ENCODE assay signal across 8 cellular contexts in the genomic region with DNA sequence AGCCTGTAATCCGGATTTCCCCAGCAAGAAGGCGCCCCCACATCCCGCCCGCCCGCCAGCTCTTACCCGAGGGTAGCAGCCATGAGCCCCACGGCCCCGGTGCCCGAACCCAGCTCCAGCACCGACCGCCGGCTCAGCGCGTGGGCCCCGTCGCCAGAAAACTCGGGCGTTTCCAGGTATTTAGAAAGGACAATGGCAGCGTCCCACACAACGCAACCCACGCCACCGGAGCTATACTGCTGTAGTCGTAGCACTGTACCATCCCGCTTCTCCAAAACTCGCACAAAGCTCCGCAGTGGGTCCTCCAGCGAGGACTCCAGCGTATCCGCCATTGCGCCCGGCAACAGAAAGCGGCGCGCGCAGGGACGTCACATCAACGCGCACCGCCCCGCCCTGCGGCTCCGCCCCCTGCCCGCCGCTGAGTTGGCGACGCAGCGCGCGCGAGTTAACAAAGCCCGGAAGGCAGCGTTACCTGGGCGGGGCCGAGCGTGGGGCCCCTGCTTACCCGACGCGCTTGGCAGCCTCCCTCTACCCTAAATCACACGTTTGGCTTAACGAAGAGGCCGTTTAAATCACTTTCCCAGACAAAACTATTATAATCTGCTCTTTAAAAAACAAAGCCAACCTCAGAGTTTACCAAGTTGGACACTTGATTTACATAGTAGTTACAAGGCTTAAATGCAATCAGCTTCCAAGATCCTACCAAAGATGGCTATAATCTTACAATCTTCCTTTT. TPM values are rescaled to one million over a fixed set of nuclear protein-coding genes. Genes with fewer than 3 reads are reported as not detected.
DNase-seq lines count a peak whose midpoint lies in the region; ATAC-seq and TF ChIP-seq lines count a peak whose summit lies in the region.

Gene VCPKMT (minus strand): TSS at position 352 of the 736 bp plus-strand sequence. CDS start 20 bp downstream, at position 332.

- ATAC-seq in GM18909 (IDR thresholded peaks at IDR 0.05; ENCODE audit: poor library complexity, unreplicated experiment) (peak; percentile 97), HG03159 (IDR thresholded peaks at IDR 0.05; ENCODE audit: unreplicated experiment) (peak; percentile 93)

- in situ Hi-C loops in mammary epithelial cell (cut with MboI; ENCODE audit: low sequenced_read_pairs in 2 of 2) = loop anchor here in 1 of 2 donors (25.0 kb wide), 1 partner anchor 479 kb away; the partner anchor contains the start of gene DNAAF2

- H3K4me3 ChIP-seq in WERI-Rb-1 (ENCODE audit: low read depth, low read length) (peak within 1 kb of the TSS; percentile 91), mammary epithelial cell (replicated peaks in 1 of 3; ENCODE audit: insufficient read depth in 1 of 3, low read depth in 2 of 3, low read length in 3 of 3) (peak within 1 kb of the TSS; percentile 86 to 97 (median 87)), skin epidermis (peak within 1 kb of the TSS; percentile 57 to 95 (median 76))

- peak within 1 kb of the TSS; percentile 85 for H3K27ac ChIP-seq in WERI-Rb-1
- H3K27ac ChIP-seq in mammary epithelial cell (ENCODE audit: insufficient read depth, low read depth, low read length) = peak within 1 kb of the TSS; percentile 91
- H3K27ac ChIP-seq in skin epidermis = peak within 1 kb of the TSS; percentile 40 to 95 (median 86)

- peak within 1 kb of the TSS; percentile 93 for H3K4me2 ChIP-seq in mammary epithelial cell (ENCODE audit: insufficient read depth, low read depth, low read length)

- peaks cover 47% of the 10 kb centered on the region for H3K36me3 ChIP-seq in WERI-Rb-1
- H3K36me3 ChIP-seq in mammary epithelial cell (ENCODE audit: insufficient read depth, low read length) = peaks cover 11% of the 10 kb centered on the region

- peak within 1 kb of the TSS; percentile 89 for H2AFZ ChIP-seq in mammary epithelial cell (ENCODE audit: low read depth, low read length)

- dilution Hi-C loops in mammary epithelial cell (cut with HindIII; ENCODE audit: low sequenced_read_pairs) = no loop called here

- TF ChIP-seq CTCF in WERI-Rb-1 (IDR thresholded peaks at IDR 0.05; ENCODE audit: low read depth, low read length) (no peak), mammary epithelial cell (conservative IDR thresholded peaks at IDR 0.05 in 1 of 2, IDR thresholded peaks at IDR 0.05 in 1 of 2; ENCODE audit: extremely low read depth in 1 of 2, insufficient read depth in 1 of 2, low read depth in 1 of 2, low read length in 2 of 2) (no peak)

- CTCF ChIA-PET in mammary epithelial cell (lab: Charles Lee; ENCODE audit: low non-redundant PET) = interaction anchor here (0.6 to 0.7 kb wide), 2 partner anchors 144 to 205 kb away, joined by 4 to 5 read pairs; no protein-coding TSS in a partner anchor

- BruUV-seq in mammary epithelial cell (replicated peaks; lab: Mats Ljungman, UMichigan) = TSS peak; percentile 78

- intact Hi-C loops in mammary epithelial cell (cut with micrococcal nuclease) = loop anchor here (5.0 to 10.0 kb wide), 2 partner anchors 118 to 416 kb away; partner anchors contain the start of genes MAP4K5 and SOS2

- DNase-seq in AG08395 (ENCODE audit: low spot score) (peak; percentile 95), NCI-H2227 (lab: John Stamatoyannopoulos, UW; ENCODE audit: unreplicated experiment) (peak; percentile 97), WERI-Rb-1 (peak; percentile 94), mammary epithelial cell (peak; percentile 88), iPS-NIHi11 (ENCODE audit: low spot score) (peak; percentile 97)

- H3K79me2 ChIP-seq in mammary epithelial cell (ENCODE audit: insufficient read depth, low read length) = peaks cover 41% of the 10 kb centered on the region

- WGBS in mammary epithelial cell (ENCODE audit: low coverage, missing lambda C conversion rate) = 0% methylated on average over 10 of the region's 61 CpGs

- H3K4me1 ChIP-seq in mammary epithelial cell (ENCODE audit: insufficient read depth, low read length) = peaks cover 10% of the 10 kb centered on the region

- peak within 1 kb of the TSS; percentile 97 for H3K9ac ChIP-seq in mammary epithelial cell (ENCODE audit: insufficient read depth, low read length)

- H3K9me3 ChIP-seq in WERI-Rb-1 (ENCODE audit: severe bottlenecking) = no peaks in the 10 kb centered on the region
- no peaks in the 10 kb centered on the region for H3K9me3 ChIP-seq in mammary epithelial cell (replicated peaks; ENCODE audit: insufficient read depth, low read length)

- no peaks in the 10 kb centered on the region for H3K27me3 ChIP-seq in WERI-Rb-1 (ENCODE audit: insufficient read depth, low read depth, severe bottlenecking)
- H3K27me3 ChIP-seq in mammary epithelial cell (ENCODE audit: insufficient read depth, low read length) = no peaks in the 10 kb centered on the region

- H4K20me1 ChIP-seq in mammary epithelial cell (ENCODE audit: insufficient read depth, low read length) = no peaks in the 10 kb centered on the region

RNA-seq across cellular contexts. Expression of gene VCPKMT, which starts in this region (rescaled TPM):
- total RNA-seq in mammary epithelial cell = 1 to 10 TPM; 7.5 to 8.1 TPM
- polyA plus RNA-seq in mammary epithelial cell = 3.8 TPM
- polyA minus RNA-seq in mammary epithelial cell = 6.6 TPM

Comparison
In these comparisons a context has a peak if more than half of its experiments do, and no peak if none do; other contexts are left out.
1. Peak in every context shown above with its lines: DNase-seq, ATAC-seq, H3K4me3 ChIP-seq and H3K27ac ChIP-seq.